In the genomic region with DNA sequence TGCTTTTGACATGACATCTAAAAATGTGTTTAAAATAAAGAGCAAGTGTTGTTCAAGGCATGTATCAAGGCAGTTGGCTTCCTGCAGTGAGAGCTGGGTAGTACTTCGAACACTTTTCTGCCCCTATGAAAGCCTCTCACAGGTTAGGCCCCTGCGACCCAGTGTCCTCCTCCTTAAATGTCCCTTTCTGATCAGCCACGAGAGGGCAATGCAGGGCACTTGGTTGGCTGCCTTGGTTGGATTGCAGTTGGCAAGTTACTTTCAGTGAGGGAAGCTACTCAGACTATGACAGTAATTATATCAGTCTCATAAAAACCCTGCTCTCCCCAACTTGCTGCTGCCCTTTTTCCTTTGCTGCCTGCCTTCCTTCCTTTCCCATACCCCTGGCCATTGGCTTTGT, we compare ENCODE assay signal across 9 cellular contexts.
A peak's percentile ranks its signal among the peaks of the same experiment; 100 is the strongest.
DNase-seq lines count a peak whose midpoint lies in the region; ATAC-seq and TF ChIP-seq lines count a peak whose summit lies in the region.
"Had no signal": no experiment of that assay in that cellular context is flagged by ENCODE, and none has a peak within 500 bp of the region (broad histone marks: within the 10 kb centered on the region; RNA-seq: fewer than 3 reads in every experiment).

No MANE protein-coding gene starts in this region.

- H3K4me1 ChIP-seq in body of pancreas (no peaks in the 10 kb centered on the region), mesendoderm (ENCODE audit: control insufficient read depth, low read depth, low read length) (peaks cover 5% of the 10 kb centered on the region)

- 10 to 16% methylated on average over 3 of the region's 3 CpGs for WGBS in body of pancreas, 2 donors
- no CpG with 5 or more reads among the region's 3 CpGs for WGBS in mesendoderm (ENCODE audit: extremely low coverage, insufficient coverage, low lambda C conversion rate)

- no peak overlapping the region for H3K56ac ChIP-seq in mesendoderm (ENCODE audit: low read length)

- H2AK5ac ChIP-seq in mesendoderm (ENCODE audit: low read length): no peak overlapping the region

- no peaks in the 10 kb centered on the region for H3K79me1 ChIP-seq in mesendoderm (ENCODE audit: low read length)

- no peak overlapping the region for H3K27ac ChIP-seq in body of pancreas
- H3K27ac ChIP-seq in mesendoderm (ENCODE audit: low read depth, low read length): no peak overlapping the region

- no peak overlapping the region for H3K9ac ChIP-seq in mesendoderm (ENCODE audit: low read length)

- H2BK5ac ChIP-seq in mesendoderm (ENCODE audit: low read length): no peak overlapping the region

- no peak overlapping the region for H3K4me3 ChIP-seq in body of pancreas
- H3K4me3 ChIP-seq in mesendoderm (ENCODE audit: low read length): no peak overlapping the region
- H3K4me3 ChIP-seq: lung had no signal

- no peak overlapping the region for H2BK120ac ChIP-seq in mesendoderm (ENCODE audit: low read depth, low read length)

- TF ChIP-seq POLR2A in body of pancreas (IDR thresholded peaks at IDR 0.05): no peak

- intact Hi-C loops in body of pancreas (cut with DNase I): no loop called here

- TF ChIP-seq CTCF in GM12874 (IDR thresholded peaks at IDR 0.05; ENCODE audit: insufficient read depth, low read depth, low read length) (peak; percentile 41; the same call in 1 of the 2 replicates), body of pancreas (IDR thresholded peaks at IDR 0.05) (peak in 6 of 7 experiments; percentile 29 to 48 (median 33))

- H3K18ac ChIP-seq in mesendoderm (ENCODE audit: low read length): no peak overlapping the region

- H3K23ac ChIP-seq in mesendoderm (ENCODE audit: low read length): no peak overlapping the region

- no peaks in the 10 kb centered on the region for H3K36me3 ChIP-seq in body of pancreas (replicated peaks in 1 of 2; ENCODE audit: insufficient read depth in 1 of 2, low read depth in 2 of 2)
- H3K36me3 ChIP-seq in mesendoderm (ENCODE audit: control insufficient read depth, insufficient read depth, low read length): no peaks in the 10 kb centered on the region

- ATAC-seq in body of pancreas (no peak), GM19324 (IDR thresholded peaks at IDR 0.05; ENCODE audit: low FRiP score, unreplicated experiment) (no peak), HG02588 (IDR thresholded peaks at IDR 0.05; ENCODE audit: unreplicated experiment) (no peak), GM21723 (IDR thresholded peaks at IDR 0.05; ENCODE audit: unreplicated experiment) (no peak)

- H3K9me3 ChIP-seq in body of pancreas: no peaks in the 10 kb centered on the region

- H3K27me3 ChIP-seq in body of pancreas (no peaks in the 10 kb centered on the region), mesendoderm (ENCODE audit: insufficient read depth, low read length, poor library complexity) (no peaks in the 10 kb centered on the region)

- peak; percentile 28 for DNase-seq in NCI-H1417 treated with DMSO at 0.1 percent for 48 hours (lab: John Stamatoyannopoulos, UW)
- peak in 3 of 4 donors; percentile 22 to 46 (median 33) for DNase-seq in body of pancreas
- peak; percentile 80 for DNase-seq in mesendoderm
- DNase-seq in stimulated activated CD4-positive, alpha-beta T cell treated with anti-CD3 and anti-CD28 coated beads, Interleukin-4, amount 100 ng/mL, for 24 hours: no peak

- no peak overlapping the region for H3K4me2 ChIP-seq in mesendoderm (ENCODE audit: low read length)

- H3K4ac ChIP-seq in mesendoderm (ENCODE audit: low read depth, low read length): no peak overlapping the region

- no peak overlapping the region for H4K8ac ChIP-seq in mesendoderm (ENCODE audit: low read depth, low read length)

- H2BK15ac ChIP-seq in mesendoderm (replicated peaks; ENCODE audit: low read depth): no peak overlapping the region

- H3K79me2 ChIP-seq in mesendoderm (ENCODE audit: control insufficient read depth, insufficient read depth, low read length): no peaks in the 10 kb centered on the region

- no peak overlapping the region for H4K5ac ChIP-seq in mesendoderm (ENCODE audit: low read length)
